8 cellular contexts compared by ENCODE assay signal in the genomic region with DNA sequence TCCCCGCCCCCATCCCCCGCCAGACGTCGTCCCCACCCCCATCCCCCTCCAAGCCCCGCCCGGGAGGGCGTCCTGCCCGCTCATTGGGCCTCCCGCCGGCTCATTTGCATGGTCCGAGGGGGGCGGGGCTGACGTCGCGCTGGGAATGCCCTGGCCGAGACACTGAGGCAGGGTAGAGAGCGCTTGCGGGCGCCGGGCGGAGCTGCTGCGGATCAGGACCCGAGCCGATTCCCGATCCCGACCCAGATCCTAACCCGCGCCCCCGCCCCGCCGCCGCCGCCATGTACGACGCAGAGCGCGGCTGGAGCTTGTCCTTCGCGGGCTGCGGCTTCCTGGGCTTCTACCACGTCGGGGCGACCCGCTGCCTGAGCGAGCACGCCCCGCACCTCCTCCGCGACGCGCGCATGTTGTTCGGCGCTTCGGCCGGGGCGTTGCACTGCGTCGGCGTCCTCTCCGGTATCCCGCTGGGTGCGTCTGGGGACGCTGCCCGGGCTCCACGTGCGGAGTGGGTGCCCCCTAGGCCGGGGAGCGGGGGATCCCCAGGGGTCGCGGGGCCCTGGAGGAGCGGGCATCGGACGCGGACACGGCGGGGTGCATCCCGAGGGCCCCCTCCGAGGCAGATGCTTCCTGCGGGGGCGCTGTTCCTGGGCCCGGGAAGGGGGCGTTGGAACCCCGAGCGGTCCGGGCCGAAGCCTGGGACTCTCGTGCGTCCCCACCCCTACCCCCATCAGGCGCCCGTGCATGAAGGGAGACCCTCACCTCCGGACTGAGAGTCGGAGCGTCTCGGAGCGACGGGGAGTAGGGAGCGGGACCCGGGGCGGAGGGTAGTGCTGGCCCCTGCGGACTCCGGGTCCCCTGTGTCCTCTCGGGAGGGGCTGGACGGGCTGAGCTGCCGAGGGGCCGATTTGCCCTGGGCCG. TPM values are rescaled to one million over a fixed set of nuclear protein-coding genes. Genes with fewer than 3 reads are reported as not detected.
A peak's percentile ranks its signal among the peaks of the same experiment; 100 is the strongest.
DNase-seq lines count a peak whose midpoint lies in the region; ATAC-seq and TF ChIP-seq lines count a peak whose summit lies in the region.

A gene with protein sequence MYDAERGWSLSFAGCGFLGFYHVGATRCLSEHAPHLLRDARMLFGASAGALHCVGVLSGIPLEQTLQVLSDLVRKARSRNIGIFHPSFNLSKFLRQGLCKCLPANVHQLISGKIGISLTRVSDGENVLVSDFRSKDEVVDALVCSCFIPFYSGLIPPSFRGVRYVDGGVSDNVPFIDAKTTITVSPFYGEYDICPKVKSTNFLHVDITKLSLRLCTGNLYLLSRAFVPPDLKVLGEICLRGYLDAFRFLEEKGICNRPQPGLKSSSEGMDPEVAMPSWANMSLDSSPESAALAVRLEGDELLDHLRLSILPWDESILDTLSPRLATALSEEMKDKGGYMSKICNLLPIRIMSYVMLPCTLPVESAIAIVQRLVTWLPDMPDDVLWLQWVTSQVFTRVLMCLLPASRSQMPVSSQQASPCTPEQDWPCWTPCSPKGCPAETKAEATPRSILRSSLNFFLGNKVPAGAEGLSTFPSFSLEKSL (plus strand): TSS at position 175 of the 918 bp plus-strand sequence. CDS start 107 bp downstream, at position 282.

- peaks cover 81% of the 10 kb centered on the region for H3K27me3 Mint-ChIP-seq in activated naive CD4-positive, alpha-beta T cell treated with anti-CD3 and anti-CD28 coated beads, Interleukin-2, amount 10 ng/mL, durations not matched to agents 7 days and 5 days
- H3K27me3 Mint-ChIP-seq in stimulated activated naive CD8-positive, alpha-beta T cell treated with anti-CD3 and anti-CD28 coated beads, Interleukin-15, amount 100 ng/mL, for 72 hours, result peaks cover 58% of the 10 kb centered on the region

- peak within 1 kb of the TSS; percentile 99 for H2AFZ ChIP-seq in SK-N-SH (ENCODE audit: low read depth)

- H3K9me3 ChIP-seq in SK-N-SH (no peaks in the 10 kb centered on the region), neutrophil (no peaks in the 10 kb centered on the region)

- no peaks in the 10 kb centered on the region for H3K79me2 ChIP-seq in SK-N-SH (ENCODE audit: insufficient read depth)

- peak within 1 kb of the TSS; percentile 67 for H3K4me3 Mint-ChIP-seq in activated naive CD4-positive, alpha-beta T cell treated with anti-CD3 and anti-CD28 coated beads, Interleukin-2, amount 10 ng/mL, durations not matched to agents 7 days and 5 days
- peak within 1 kb of the TSS; percentile 80 to 90 for H3K4me3 Mint-ChIP-seq in stimulated activated naive CD8-positive, alpha-beta T cell treated with anti-CD3 and anti-CD28 coated beads, Interleukin-15, amount 100 ng/mL, for 72 hours

- H4K20me1 ChIP-seq in SK-N-SH (ENCODE audit: insufficient read depth), result no peaks in the 10 kb centered on the region

- no peak for TF ChIP-seq EP300 in SK-N-SH (IDR thresholded peaks at IDR 0.05; ENCODE audit: borderline replicate concordance in 1 of 2, low read depth in 1 of 2, low read length in 1 of 2)

- 18% methylated on average over 5 of the region's 107 CpGs for WGBS in SK-N-SH (ENCODE audit: low lambda C conversion rate)

- H3K27me3 ChIP-seq in SK-N-SH (ENCODE audit: insufficient read depth), result no peaks in the 10 kb centered on the region
- peaks cover 87% of the 10 kb centered on the region for H3K27me3 ChIP-seq in neutrophil

- CTCF ChIA-PET in SK-N-SH (lab: Yijun Ruan, JAX), result interaction anchor here (2.0 to 2.8 kb wide), 2 partner anchors 10 to 22 kb away, joined by 9 to 19 read pairs; no protein-coding TSS in a partner anchor
- CTCF ChIA-PET in activated naive CD4-positive, alpha-beta T cell treated with anti-CD3 and anti-CD28 coated beads, Interleukin-2, amount 10 ng/mL, durations not matched to agents 7 days and 5 days (lab: Charles Lee), result no interaction called here

- H3K27ac ChIP-seq in SK-N-SH (ENCODE audit: low read depth in 2 of 2, low read length in 1 of 2) (peak within 1 kb of the TSS; percentile 29 to 50; a peak in 3 of 4 replicates), neutrophil (no peak within 1 kb of the TSS)

- H3K4me1 Mint-ChIP-seq in activated naive CD4-positive, alpha-beta T cell treated with anti-CD3 and anti-CD28 coated beads, Interleukin-2, amount 10 ng/mL, durations not matched to agents 7 days and 5 days, result peaks cover 8% of the 10 kb centered on the region
- H3K4me1 Mint-ChIP-seq in stimulated activated naive CD8-positive, alpha-beta T cell treated with anti-CD3 and anti-CD28 coated beads, Interleukin-15, amount 100 ng/mL, for 72 hours, result peaks cover 29% of the 10 kb centered on the region

- H3K36me3 ChIP-seq in SK-N-SH (replicated peaks in 1 of 2; ENCODE audit: control insufficient read depth in 1 of 2, insufficient read depth in 2 of 2, low read length in 1 of 2) (no peaks in the 10 kb centered on the region), neutrophil (no peaks in the 10 kb centered on the region)

- peaks cover 16 to 19% of the 10 kb centered on the region in 2 experiments; a peak in 3 of 4 replicates for H3K4me1 ChIP-seq in SK-N-SH (ENCODE audit: control insufficient read depth in 1 of 2, insufficient read depth in 2 of 2, low read depth in 1 of 2, low read length in 1 of 2)
- H3K4me1 ChIP-seq in neutrophil (ENCODE audit: control insufficient read depth in 1 of 2, insufficient read depth in 1 of 2, low read depth in 1 of 2, low read length in 1 of 2), result peaks cover 4 to 12% of the 10 kb centered on the region in 2 experiments

- no peaks in the 10 kb centered on the region for H3K9me2 ChIP-seq in SK-N-SH

- H3K27ac Mint-ChIP-seq in activated naive CD4-positive, alpha-beta T cell treated with anti-CD3 and anti-CD28 coated beads, Interleukin-2, amount 10 ng/mL, durations not matched to agents 7 days and 5 days, result no peak within 1 kb of the TSS
- peak within 1 kb of the TSS; percentile 37 to 92 for H3K27ac Mint-ChIP-seq in stimulated activated naive CD8-positive, alpha-beta T cell treated with anti-CD3 and anti-CD28 coated beads, Interleukin-15, amount 100 ng/mL, for 72 hours

- H3K4me3 ChIP-seq in SK-N-SH (ENCODE audit: low read depth in 2 of 2, low read length in 1 of 2) (peak within 1 kb of the TSS; percentile 58 to 73), neutrophil (ENCODE audit: low read depth in 1 of 2, low read length in 1 of 2) (peak within 1 kb of the TSS; percentile 20 to 55)

- H3K4me2 ChIP-seq in SK-N-SH, result peak within 1 kb of the TSS; percentile 96

- no peaks in the 10 kb centered on the region for H3K9me3 Mint-ChIP-seq in activated naive CD4-positive, alpha-beta T cell treated with anti-CD3 and anti-CD28 coated beads, Interleukin-2, amount 10 ng/mL, durations not matched to agents 7 days and 5 days
- no peaks in the 10 kb centered on the region for H3K9me3 Mint-ChIP-seq in stimulated activated naive CD8-positive, alpha-beta T cell treated with anti-CD3 and anti-CD28 coated beads, Interleukin-15, amount 100 ng/mL, for 72 hours

- no peaks in the 10 kb centered on the region for H3F3A ChIP-seq in SK-N-SH (replicated peaks; ENCODE audit: insufficient read depth)

- TF ChIP-seq RAD21 in SK-N-SH (IDR thresholded peaks at IDR 0.05; ENCODE audit: low read length), result no peak

- ATAC-seq in stimulated activated naive CD8-positive, alpha-beta T cell treated with anti-CD3 and anti-CD28 coated beads, Interleukin-15, amount 100 ng/mL, for 72 hours, result peak; percentile 92
- ATAC-seq in HG03097 (IDR thresholded peaks at IDR 0.05; ENCODE audit: low FRiP score, unreplicated experiment), result no peak

- no peaks in the 10 kb centered on the region for H3K36me3 Mint-ChIP-seq in activated naive CD4-positive, alpha-beta T cell treated with anti-CD3 and anti-CD28 coated beads, Interleukin-2, amount 10 ng/mL, durations not matched to agents 7 days and 5 days

- POLR2A ChIA-PET in SK-N-SH (lab: Yijun Ruan, JAX), result no interaction called here

- TF ChIP-seq CTCF in SK-N-SH (IDR thresholded peaks at IDR 0.05) (peak; percentile 54), neutrophil (IDR thresholded peaks at IDR 0.05) (no peak)

- H3K9ac ChIP-seq in SK-N-SH, result peak within 1 kb of the TSS; percentile 72

- peak; percentile 46 for DNase-seq in DMS114 treated with DMSO at 0.1 percent for 48 hours (lab: John Stamatoyannopoulos, UW; ENCODE audit: unreplicated experiment)
- DNase-seq in LoVo (ENCODE audit: low spot score), result peak; percentile 77
- peak; percentile 99 for DNase-seq in SK-N-SH
- peak; percentile 88 for DNase-seq in activated naive CD4-positive, alpha-beta T cell treated with anti-CD3 and anti-CD28 coated beads, Interleukin-2, amount 10 ng/mL, durations not matched to agents 7 days and 5 days
- DNase-seq in germinal center (ENCODE audit: low spot score), result peak; percentile 83
- DNase-seq in stimulated activated naive CD8-positive, alpha-beta T cell treated with anti-CD3 and anti-CD28 coated beads, Interleukin-15, amount 100 ng/mL, for 72 hours, result peak; percentile 68 to 75

TF ChIP-seq in SK-N-SH, 30 proteins besides CTCF, POLR2A, EP300 and RAD21 (continues in another document):
- peak; percentile 39; the same call in 1 of the 2 replicates for TF ChIP-seq POLR2AphosphoS5 (IDR thresholded peaks at IDR 0.05; ENCODE audit: low read depth, low read length)
- no peak for TF ChIP-seq SMC3 (IDR thresholded peaks at IDR 0.05; ENCODE audit: low read depth, low read length)
- no peak for TF ChIP-seq JUND (IDR thresholded peaks at IDR 0.05)
- TF ChIP-seq, protein P1, sequence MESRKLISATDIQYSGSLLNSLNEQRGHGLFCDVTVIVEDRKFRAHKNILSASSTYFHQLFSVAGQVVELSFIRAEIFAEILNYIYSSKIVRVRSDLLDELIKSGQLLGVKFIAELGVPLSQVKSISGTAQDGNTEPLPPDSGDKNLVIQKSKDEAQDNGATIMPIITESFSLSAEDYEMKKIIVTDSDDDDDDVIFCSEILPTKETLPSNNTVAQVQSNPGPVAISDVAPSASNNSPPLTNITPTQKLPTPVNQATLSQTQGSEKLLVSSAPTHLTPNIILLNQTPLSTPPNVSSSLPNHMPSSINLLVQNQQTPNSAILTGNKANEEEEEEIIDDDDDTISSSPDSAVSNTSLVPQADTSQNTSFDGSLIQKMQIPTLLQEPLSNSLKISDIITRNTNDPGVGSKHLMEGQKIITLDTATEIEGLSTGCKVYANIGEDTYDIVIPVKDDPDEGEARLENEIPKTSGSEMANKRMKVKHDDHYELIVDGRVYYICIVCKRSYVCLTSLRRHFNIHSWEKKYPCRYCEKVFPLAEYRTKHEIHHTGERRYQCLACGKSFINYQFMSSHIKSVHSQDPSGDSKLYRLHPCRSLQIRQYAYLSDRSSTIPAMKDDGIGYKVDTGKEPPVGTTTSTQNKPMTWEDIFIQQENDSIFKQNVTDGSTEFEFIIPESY (IDR thresholded peaks at IDR 0.05; ENCODE audit: borderline replicate concordance, low read depth), result no peak
- TF ChIP-seq MEF2A (IDR thresholded peaks at IDR 0.05; ENCODE audit: borderline replicate concordance, low read depth), result no peak
- TF ChIP-seq TEAD4 (IDR thresholded peaks at IDR 0.05; ENCODE audit: borderline replicate concordance, insufficient read depth), result no peak
- TF ChIP-seq GABPA (IDR thresholded peaks at IDR 0.05; ENCODE audit: low read depth), result no peak
- TF ChIP-seq FOSL2 (IDR thresholded peaks at IDR 0.05; ENCODE audit: borderline replicate concordance, low read depth), result no peak
- TF ChIP-seq MXI1 (IDR thresholded peaks at IDR 0.05; ENCODE audit: low read depth, low read length), result no peak
- no peak for TF ChIP-seq ELF1 (IDR thresholded peaks at IDR 0.05)

RNA-seq across cellular contexts. Expression of the gene that starts here (rescaled TPM):
- polyA plus RNA-seq in SK-N-SH (2012; rRNA removed), result 2.4 and 3.2 TPM in 2 replicates
- polyA plus RNA-seq in SK-N-SH (2012; cell fraction: cytosol; rRNA removed), result 1.2 and 1.9 TPM in 2 replicates
- polyA plus RNA-seq in SK-N-SH (2012; cell fraction: nucleus; rRNA removed), result 11.1 and 13.7 TPM in 2 replicates

Comparison
In these comparisons a context has a peak if more than half of its experiments do, and no peak if none do; other contexts are left out.
1. DNase-seq: peak in every context shown above with its lines; median percentile 99 in SK-N-SH; 88 in activated naive CD4-positive, alpha-beta T cell treated with anti-CD3 and anti-CD28 coated beads, Interleukin-2, amount 10 ng/mL, durations not matched to agents 7 days and 5 days; 83 in germinal center; 77 in LoVo; 72 in stimulated activated naive CD8-positive, alpha-beta T cell treated with anti-CD3 and anti-CD28 coated beads, Interleukin-15, amount 100 ng/mL, for 72 hours; 46 in DMS114 treated with DMSO at 0.1 percent for 48 hours.